Comparison of ENCODE assay signal across 10 cellular contexts in genomic region chr22:31046591-31047226, GRCh38. TPM values are rescaled to one million over a fixed set of nuclear protein-coding genes. Genes with fewer than 3 reads are reported as not detected.
DNase-seq lines count a peak whose midpoint lies in the region; ATAC-seq and TF ChIP-seq lines count a peak whose summit lies in the region.
"Had no signal": no experiment of that assay in that cellular context is flagged by ENCODE, and none has a peak within 500 bp of the region (broad histone marks: within the 10 kb centered on the region; RNA-seq: fewer than 3 reads in every experiment).

No MANE protein-coding gene starts in this region.

- peak overlapping the region; percentile 51 to 71 (median 68) for H3K27ac ChIP-seq in upper lobe of left lung

- H3K4me3 ChIP-seq in fibroblast of villous mesenchyme (ENCODE audit: low read depth, low read length) (no peak overlapping the region), mucosa of stomach (ENCODE audit: low read length) (no peak overlapping the region), upper lobe of left lung (no peak overlapping the region)

- no peaks in the 10 kb centered on the region for H3K9me3 ChIP-seq in mucosa of stomach (ENCODE audit: control insufficient read depth, low read length)
- H3K9me3 ChIP-seq in upper lobe of left lung: no peaks in the 10 kb centered on the region

- peaks cover 6% of the 10 kb centered on the region for H3K4me1 ChIP-seq in mucosa of stomach (ENCODE audit: control insufficient read depth, insufficient read depth, low read length)
- H3K4me1 ChIP-seq in upper lobe of left lung: peaks cover 10 to 31% (median 22%) of the 10 kb centered on the region in 4 donors

- WGBS in upper lobe of left lung, 2 donors: 57 to 58% methylated on average over 9 to 10 of the region's 10 CpGs

- H3K27me3 ChIP-seq in mucosa of stomach (ENCODE audit: control insufficient read depth, insufficient read depth, low read length) (no peaks in the 10 kb centered on the region), upper lobe of left lung (no peaks in the 10 kb centered on the region)

- H3K9ac ChIP-seq in mucosa of stomach (ENCODE audit: low read length): peak overlapping the region; percentile 7

- ATAC-seq in upper lobe of left lung (ENCODE audit: low FRiP score in 2 of 2) (peak in 1 of 2 donors; percentile 70), GM18505 (IDR thresholded peaks at IDR 0.05; ENCODE audit: unreplicated experiment) (no peak)

- H3K36me3 ChIP-seq in mucosa of stomach (ENCODE audit: control insufficient read depth, insufficient read depth, low read length) (no peaks in the 10 kb centered on the region), upper lobe of left lung (no peaks in the 10 kb centered on the region)

- DNase-seq in NCI-H1417 (lab: John Stamatoyannopoulos, UW) (peak in 2 of 3 experiments; percentile 7 to 33), NCI-H1417 treated with DMSO at 0.1 percent for 48 hours (lab: John Stamatoyannopoulos, UW) (no peak), fibroblast of villous mesenchyme (ENCODE audit: low read depth) (peak; percentile 84), upper lobe of left lung (peak in 1 of 2 donors; percentile 32), NK-92 (lab: John Stamatoyannopoulos, UW; ENCODE audit: unreplicated experiment) (no peak), Kasumi-1 (lab: John Stamatoyannopoulos, UW) (no peak)
- DNase-seq: 8988T, NCI-H526 treated with DMSO at 0.1 percent for 48 hours had no signal

- peak in 1 of 4 donors; percentile 53 for TF ChIP-seq EP300 in upper lobe of left lung (IDR thresholded peaks at IDR 0.05)

- no peak for TF ChIP-seq CTCF in fibroblast of villous mesenchyme (IDR thresholded peaks at IDR 0.05; ENCODE audit: insufficient read depth, low read depth, low read length)
- no peak for TF ChIP-seq CTCF in upper lobe of left lung (IDR thresholded peaks at IDR 0.05)

- TF ChIP-seq POLR2A in upper lobe of left lung (IDR thresholded peaks at IDR 0.05) (no peak), GM18505 (IDR thresholded peaks at IDR 0.05; ENCODE audit: borderline replicate concordance, extremely low read depth, insufficient read depth, insufficient read length) (no peak)

RNA-seq across cellular contexts. Expression of gene SMTN, which starts 34.4 kb away (rescaled TPM):
- total RNA-seq in fibroblast of villous mesenchyme: 75.7 and 94.1 TPM in 2 replicates
- 100 to 1,000 TPM in 1 of 6 donors, 10 to 100 TPM in 5; 26.1 to 104 (median 47.3) TPM for total RNA-seq in upper lobe of left lung

Comparison
In these comparisons a context has a peak if more than half of its experiments do, and no peak if none do; other contexts are left out.
1. DNase-seq: peak in NCI-H1417 (2 of 3) and fibroblast of villous mesenchyme (single experiment); none in NCI-H1417 treated with DMSO at 0.1 percent for 48 hours (single experiment), NK-92 (single experiment) and Kasumi-1 (0 of 2).